14 cellular contexts compared by ENCODE assay signal in the genomic region with DNA sequence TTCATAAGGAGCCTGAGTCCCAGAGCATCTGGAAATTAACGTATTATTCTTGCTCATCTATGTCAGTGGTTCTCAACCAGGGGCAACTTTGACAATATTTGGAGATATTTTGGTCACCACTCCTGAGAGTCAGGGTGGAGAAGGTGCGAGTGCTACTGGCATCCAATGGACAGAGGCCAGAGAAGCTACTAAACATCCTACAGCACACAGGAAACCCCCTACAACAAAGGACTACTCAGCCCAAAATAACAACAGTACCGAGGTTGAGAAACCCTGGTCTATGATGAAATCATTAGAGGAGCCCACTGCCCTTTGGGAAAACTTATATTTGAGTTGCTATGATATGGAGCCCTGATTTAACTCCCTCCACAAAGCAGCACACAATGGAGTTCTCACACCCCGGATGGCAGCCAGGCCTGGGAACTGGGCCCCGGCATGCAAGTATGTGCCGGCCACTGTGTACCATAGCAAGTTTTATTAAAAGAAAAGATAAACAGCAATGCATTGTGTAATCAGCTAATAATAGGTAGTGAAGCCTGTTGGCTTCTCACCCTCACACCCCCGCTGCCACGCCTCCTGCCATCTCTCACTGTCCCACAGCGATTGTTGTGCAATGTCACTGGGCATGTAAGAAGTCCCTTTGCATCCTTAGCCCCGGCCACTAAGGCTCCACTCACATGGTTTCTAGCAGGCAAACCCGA.
DNase-seq lines count a peak whose midpoint lies in the region; ATAC-seq and TF ChIP-seq lines count a peak whose summit lies in the region.
"Had no signal": no experiment of that assay in that cellular context is flagged by ENCODE, and none has a peak within 500 bp of the region (broad histone marks: within the 10 kb centered on the region; RNA-seq: fewer than 3 reads in every experiment).

No MANE protein-coding gene starts in this region.

- intact Hi-C loops in ascending aorta (cut with DNase I) (loop anchor here (1.0 to 2.0 kb wide), 2 partner anchors 84 to 243 kb away; no protein-coding TSS in a partner anchor), left lung (cut with DNase I) (no loop called here), gastrocnemius medialis (cut with DNase I; ENCODE audit: low total_unique reads) (loop anchor here (1.0 to 5.0 kb wide), 2 partner anchors 10 to 84 kb away; no protein-coding TSS in a partner anchor)

- no peak overlapping the region for H3K27ac Mint-ChIP-seq in stimulated activated effector memory CD8-positive, alpha-beta T cell treated with anti-CD3 and anti-CD28 coated beads, Interleukin-12 subunit alpha, Interleukin-12 subunit beta, amount 100 ng/mL, for 72 hours
- H3K27ac Mint-ChIP-seq: CD4-positive, alpha-beta T cell had no signal

- H3K36me3 Mint-ChIP-seq in stimulated activated effector memory CD8-positive, alpha-beta T cell treated with anti-CD3 and anti-CD28 coated beads, Interleukin-12 subunit alpha, Interleukin-12 subunit beta, amount 100 ng/mL, for 72 hours, result no peaks in the 10 kb centered on the region
- H3K36me3 Mint-ChIP-seq: naive thymus-derived CD8-positive, alpha-beta T cell had no signal

- TF ChIP-seq RAD21 in Ishikawa (IDR thresholded peaks at IDR 0.05; ENCODE audit: low read depth), result no peak

- no peaks in the 10 kb centered on the region for H3K27me3 ChIP-seq in ascending aorta
- no peaks in the 10 kb centered on the region for H3K27me3 ChIP-seq in left lung
- no peaks in the 10 kb centered on the region for H3K27me3 ChIP-seq in gastrocnemius medialis

- H3K9me3 ChIP-seq in ascending aorta, result no peaks in the 10 kb centered on the region
- no peaks in the 10 kb centered on the region for H3K9me3 ChIP-seq in left lung
- no peaks in the 10 kb centered on the region for H3K9me3 ChIP-seq in gastrocnemius medialis

- H3K27ac ChIP-seq in ascending aorta (peak overlapping the region; percentile 49 to 61), left lung (peak overlapping the region in 1 of 2 donors; percentile 63), gastrocnemius medialis (peak overlapping the region; percentile 88 to 97 (median 91))

- H3K4me3 ChIP-seq in ascending aorta (no peak overlapping the region), left lung (no peak overlapping the region), gastrocnemius medialis (no peak overlapping the region)

- peak; percentile 91 for ATAC-seq in left lung
- peak; percentile 90 to 97 for ATAC-seq in gastrocnemius medialis
- ATAC-seq in stimulated activated effector memory CD8-positive, alpha-beta T cell treated with anti-CD3 and anti-CD28 coated beads, Interleukin-12 subunit alpha, Interleukin-12 subunit beta, amount 100 ng/mL, for 72 hours, result no peak
- ATAC-seq: naive thymus-derived CD8-positive, alpha-beta T cell had no signal

- no peak for TF ChIP-seq EP300 in Ishikawa (IDR thresholded peaks at IDR 0.05; ENCODE audit: borderline replicate concordance)

- H3K4me1 ChIP-seq in ascending aorta (peaks cover 3 to 6% of the 10 kb centered on the region in 2 donors), left lung (peaks cover 6 to 24% of the 10 kb centered on the region in 2 donors), gastrocnemius medialis (peaks cover 43% of the 10 kb centered on the region in 2 donors)

- in situ Hi-C loops in gastrocnemius medialis (cut with MboI; ENCODE audit: low sequenced_read_pairs in 4 of 4), result loop anchor here in 3 of 4 donors (25.0 kb wide), 2 partner anchors 89 to 514 kb away; partner anchors contain the start of gene MINDY2 (in 1 of the 3)

- DNase-seq in ascending aorta (ENCODE audit: low spot score in 2 of 2), result peak; percentile 79 to 91
- peak; percentile 88 to 89 for DNase-seq in left lung
- peak; percentile 96 to 97 for DNase-seq in gastrocnemius medialis
- DNase-seq in NCI-H1694 treated with DMSO at 0.1 percent for 48 hours (lab: John Stamatoyannopoulos, UW), result no peak
- no peak for DNase-seq in stimulated activated CD4-positive, alpha-beta T cell treated with anti-CD3 and anti-CD28 coated beads, Interleukin-2, amount 100 ng/mL, for 24 hours
- DNase-seq in stimulated activated effector memory CD8-positive, alpha-beta T cell treated with anti-CD3 and anti-CD28 coated beads, Interleukin-12 subunit alpha, Interleukin-12 subunit beta, amount 100 ng/mL, for 72 hours (ENCODE audit: low spot score in 2 of 2), result no peak
- no peak for DNase-seq in OCI-M2 (lab: John Stamatoyannopoulos, UW; ENCODE audit: unreplicated experiment)
- DNase-seq: activated CD4-positive, alpha-beta T cell treated with anti-CD3 and anti-CD28 coated beads for 4 hours; CD4-positive, alpha-beta T cell; GF-D8; naive thymus-derived CD8-positive, alpha-beta T cell; NCI-H1048; stimulated activated CD4-positive, alpha-beta T cell treated with anti-CD3 and anti-CD28 coated beads, Interleukin-15, amount 100 ng/mL, for 24 hours had no signal

- no peak for TF ChIP-seq CTCF in ascending aorta (IDR thresholded peaks at IDR 0.05)
- TF ChIP-seq CTCF in left lung (IDR thresholded peaks at IDR 0.05), result no peak
- TF ChIP-seq CTCF in gastrocnemius medialis (IDR thresholded peaks at IDR 0.05 in 4 of 5, conservative IDR thresholded peaks at IDR 0.05 in 1 of 5), result no peak

- no peaks in the 10 kb centered on the region for H3K36me3 ChIP-seq in ascending aorta
- no peaks in the 10 kb centered on the region for H3K36me3 ChIP-seq in left lung
- no peaks in the 10 kb centered on the region for H3K36me3 ChIP-seq in gastrocnemius medialis

- TF ChIP-seq POLR2A in gastrocnemius medialis (IDR thresholded peaks at IDR 0.05), result peak; percentile 54 to 68

- no peak overlapping the region for H3K4me3 Mint-ChIP-seq in stimulated activated effector memory CD8-positive, alpha-beta T cell treated with anti-CD3 and anti-CD28 coated beads, Interleukin-12 subunit alpha, Interleukin-12 subunit beta, amount 100 ng/mL, for 72 hours
- H3K4me3 Mint-ChIP-seq: CD4-positive, alpha-beta T cell had no signal

- no peaks in the 10 kb centered on the region for H3K9me3 Mint-ChIP-seq in stimulated activated effector memory CD8-positive, alpha-beta T cell treated with anti-CD3 and anti-CD28 coated beads, Interleukin-12 subunit alpha, Interleukin-12 subunit beta, amount 100 ng/mL, for 72 hours
- H3K9me3 Mint-ChIP-seq: CD4-positive, alpha-beta T cell; naive thymus-derived CD8-positive, alpha-beta T cell had no signal

- peaks cover 7% of the 10 kb centered on the region for H3K4me1 Mint-ChIP-seq in stimulated activated effector memory CD8-positive, alpha-beta T cell treated with anti-CD3 and anti-CD28 coated beads, Interleukin-12 subunit alpha, Interleukin-12 subunit beta, amount 100 ng/mL, for 72 hours

TF ChIP-seq in Ishikawa, 13 proteins besides CTCF, POLR2A, EP300 and RAD21:
- no peak for TF ChIP-seq TCF12 (IDR thresholded peaks at IDR 0.05; ENCODE audit: low read depth)
- TF ChIP-seq CEBPB (IDR thresholded peaks at IDR 0.05), result peak; percentile 60
TF ChIP-seq in Ishikawa: peak in this region for 1.

Comparison
In these comparisons a context has a peak if more than half of its experiments do, and no peak if none do; other contexts are left out.
1. DNase-seq: peak in ascending aorta (2 of 2), left lung (2 of 2) and gastrocnemius medialis (2 of 2); none in NCI-H1694 treated with DMSO at 0.1 percent for 48 hours (single experiment), stimulated activated CD4-positive, alpha-beta T cell treated with anti-CD3 and anti-CD28 coated beads, Interleukin-2, amount 100 ng/mL, for 24 hours (0 of 2), stimulated activated effector memory CD8-positive, alpha-beta T cell treated with anti-CD3 and anti-CD28 coated beads, Interleukin-12 subunit alpha, Interleukin-12 subunit beta, amount 100 ng/mL, for 72 hours (0 of 2) and OCI-M2 (single experiment).
2. intact Hi-C loops: an anchor here in ascending aorta (1.0 to 2.0 kb wide) and gastrocnemius medialis (1.0 to 5.0 kb wide); none called in left lung.